ENCODE assay signal across 26 cellular contexts in genomic region chr15:20361091-20361490, GRCh38.
"Had no signal": no experiment of that assay in that cellular context is flagged by ENCODE, and none has a peak within 500 bp of the region (broad histone marks: within the 10 kb centered on the region; RNA-seq: fewer than 3 reads in every experiment).

No MANE protein-coding gene starts in this region.

- DNase-seq: activated CD4-positive, alpha-beta T cell treated with anti-CD3 and anti-CD28 coated beads for 4 hours; activated CD4-positive, alpha-beta T cell treated with anti-CD3 and anti-CD28 coated beads, Interleukin-2, amount 50 U/mL, for 1 hour; activated CD4-positive, alpha-beta T cell treated with anti-CD3 and anti-CD28 coated beads, Interleukin-2, amount 50 U/mL, for 48 hours; activated CD4-positive, CD25-positive, alpha-beta regulatory T cell; activated CD4-positive, CD25-positive, alpha-beta regulatory T cell treated with anti-CD3 and anti-CD28 coated beads, Interleukin-2, amount 50 U/mL, for 72 hours; activated CD8-positive, alpha-beta memory T cell treated with anti-CD3 and anti-CD28 coated beads for 24 hours; activated CD8-positive, alpha-beta T cell treated with anti-CD3 and anti-CD28 coated beads for 36 hours; activated effector memory CD4-positive, alpha-beta T cell treated with Interleukin-2 at 50 U/mL for 16 hours; activated gamma-delta T cell treated with Interleukin-2 at 50 U/mL for 16 hours; activated naive CD4-positive, alpha-beta T cell treated with anti-CD3 and anti-CD28 coated beads, Interleukin-2, amount 50 U/mL, for 16 hours; activated naive CD4-positive, alpha-beta T cell treated with Interleukin-2 at 50 U/mL for 16 hours; activated T-cell treated with anti-CD3 and anti-CD28 coated beads, Interleukin-2, amount 50 U/mL, for 4 hours; amniotic stem cell; anterior cingulate cortex; brain microvascular endothelial cell; caudate nucleus; cortex of kidney; effector CD8-positive, alpha-beta T cell; foreskin keratinocyte; gastrocnemius medialis; glutamatergic neuron; heart left ventricle; T-helper 2 cell had no signal

- H3K27me3 Mint-ChIP-seq: activated CD8-positive, alpha-beta T cell treated with anti-CD3 and anti-CD28 coated beads for 36 hours; activated naive CD8-positive, alpha-beta T cell; activated T-helper 17 cell treated with anti-CD3 and anti-CD28 coated beads, Interleukin-2, amount 50 U/mL, for 72 hours had no signal

- H3K27ac Mint-ChIP-seq: activated CD8-positive, alpha-beta T cell treated with anti-CD3 and anti-CD28 coated beads for 36 hours; activated naive CD8-positive, alpha-beta T cell; activated T-helper 17 cell treated with anti-CD3 and anti-CD28 coated beads, Interleukin-2, amount 50 U/mL, for 72 hours had no signal

- H3K9me3 Mint-ChIP-seq: activated CD8-positive, alpha-beta T cell treated with anti-CD3 and anti-CD28 coated beads for 36 hours; activated T-cell treated with anti-CD3 and anti-CD28 coated beads, Interleukin-2, amount 50 U/mL, for 4 hours; activated T-helper 17 cell treated with anti-CD3 and anti-CD28 coated beads, Interleukin-2, amount 50 U/mL, for 72 hours had no signal

- H3K27me3 ChIP-seq: brain microvascular endothelial cell, foreskin keratinocyte, gastrocnemius medialis had no signal

- H3K9me3 ChIP-seq: gastrocnemius medialis, heart left ventricle had no signal

- H3K4me1 Mint-ChIP-seq: activated T-helper 17 cell treated with anti-CD3 and anti-CD28 coated beads, Interleukin-2, amount 50 U/mL, for 72 hours had no signal

- H3K4me3 ChIP-seq: gastrocnemius medialis, heart left ventricle had no signal

- H3K4me1 ChIP-seq: foreskin keratinocyte, gastrocnemius medialis had no signal

- H3K36me3 Mint-ChIP-seq: activated naive CD8-positive, alpha-beta T cell had no signal

- H3K27ac ChIP-seq: brain microvascular endothelial cell, foreskin keratinocyte, gastrocnemius medialis, heart left ventricle had no signal

- H3K36me3 ChIP-seq: brain microvascular endothelial cell, gastrocnemius medialis, heart left ventricle had no signal

- ATAC-seq: activated CD8-positive, alpha-beta T cell treated with anti-CD3 and anti-CD28 coated beads for 36 hours; activated T-cell treated with anti-CD3 and anti-CD28 coated beads, Interleukin-2, amount 50 U/mL, for 4 hours; activated T-helper 17 cell treated with anti-CD3 and anti-CD28 coated beads, Interleukin-2, amount 50 U/mL, for 72 hours; esophagus mucosa; foreskin keratinocyte; gastrocnemius medialis; heart left ventricle had no signal

- H3K4me3 Mint-ChIP-seq: activated CD8-positive, alpha-beta T cell treated with anti-CD3 and anti-CD28 coated beads for 36 hours; activated naive CD8-positive, alpha-beta T cell; activated T-cell treated with anti-CD3 and anti-CD28 coated beads, Interleukin-2, amount 50 U/mL, for 4 hours; activated T-helper 17 cell treated with anti-CD3 and anti-CD28 coated beads, Interleukin-2, amount 50 U/mL, for 72 hours had no signal
